In genomic region chr12:46492471-46493351, GRCh38 we compare ENCODE assay signal across 9 cellular contexts.
DNase-seq lines count a peak whose midpoint lies in the region; TF ChIP-seq lines count a peak whose summit lies in the region.
"Had no signal": no experiment of that assay in that cellular context is flagged by ENCODE, and none has a peak within 500 bp of the region (broad histone marks: within the 10 kb centered on the region; RNA-seq: fewer than 3 reads in every experiment).

No MANE protein-coding gene starts in this region.

- H3K9me3 Mint-ChIP-seq in HFFc6, result no peaks in the 10 kb centered on the region
- H3K9me3 Mint-ChIP-seq: activated T-helper 2 cell treated with anti-CD3 and anti-CD28 coated beads, Interferon-gamma antibody, Interleukin-2, Interleukin-4, amounts not matched to agents 10 μg/mL and 5 μg/mL and 100 μg/mL, durations not matched to agents 14 hours and 24 hours and 36 hours had no signal

- TF ChIP-seq EP300 in stomach (IDR thresholded peaks at IDR 0.05), result no peak

- WGBS in stomach, 5 donors, result 49 to 59% (median 55%) methylated on average over 10 of the region's 10 CpGs

- H3K4me3 ChIP-seq in stomach, result no peak overlapping the region

- H3K27ac ChIP-seq in VCaP, result peak overlapping the region; percentile 64
- peak overlapping the region in 4 of 5 donors; percentile 1 to 62 (median 54) for H3K27ac ChIP-seq in stomach

- H3K4me3 Mint-ChIP-seq in HFFc6, result peak overlapping the region; percentile 83

- peaks cover 2% of the 10 kb centered on the region; the same call in 1 of the 2 replicates for H3K27me3 Mint-ChIP-seq in HFFc6 (ENCODE audit: insufficient read depth)

- intact Hi-C loops in stomach (cut with DNase I; ENCODE audit: low total_unique reads), result no loop called here

- H3K4me1 ChIP-seq in stomach, result peaks cover 18 to 58% (median 40%) of the 10 kb centered on the region in 4 donors

- peak overlapping the region; percentile 89 for H3K27ac Mint-ChIP-seq in HFFc6
- H3K27ac Mint-ChIP-seq: activated T-helper 2 cell treated with anti-CD3 and anti-CD28 coated beads, Interferon-gamma antibody, Interleukin-2, Interleukin-4, amounts not matched to agents 10 μg/mL and 5 μg/mL and 100 μg/mL, durations not matched to agents 14 hours and 24 hours and 36 hours had no signal

- H3K9me3 ChIP-seq in stomach, result no peaks in the 10 kb centered on the region

- peaks cover 55% of the 10 kb centered on the region for H3K4me1 Mint-ChIP-seq in HFFc6 (ENCODE audit: low read depth)

- H3K36me3 Mint-ChIP-seq in HFFc6 (ENCODE audit: low read depth), result peaks cover 28% of the 10 kb centered on the region

- TF ChIP-seq CTCF in HFFc6 (IDR thresholded peaks at IDR 0.05) (peak; percentile 11; the same call in 1 of the 2 replicates), VCaP (conservative IDR thresholded peaks at IDR 0.05) (no peak), stomach (IDR thresholded peaks at IDR 0.05) (no peak)

- H3K27me3 ChIP-seq in stomach, result no peaks in the 10 kb centered on the region

- DNase-seq in HFFc6, result peak; percentile 72
- peak; percentile 56 for DNase-seq in glomerular visceral epithelial cell (ENCODE audit: extremely low spot score)
- no peak for DNase-seq in stomach
- DNase-seq in foreskin melanocyte, result no peak
- no peak for DNase-seq in OCI-M1 (lab: John Stamatoyannopoulos, UW)
- DNase-seq in activated T-cell treated with anti-CD3 and anti-CD28 coated beads, Interleukin-2, amount 50 U/mL, for 1 hour, result no peak
- no peak for DNase-seq in NCI-H187 treated with DMSO at 0.1 percent for 48 hours (lab: John Stamatoyannopoulos, UW)

- no peaks in the 10 kb centered on the region for H3K36me3 ChIP-seq in stomach

- TF ChIP-seq POLR2A in stomach (IDR thresholded peaks at IDR 0.05), result no peak

Comparison
In these comparisons a context has a peak if more than half of its experiments do, and no peak if none do; other contexts are left out.
1. DNase-seq: peak in HFFc6 (single experiment) and glomerular visceral epithelial cell (single experiment); none in stomach (single experiment), foreskin melanocyte (single experiment), OCI-M1 (single experiment), activated T-cell treated with anti-CD3 and anti-CD28 coated beads, Interleukin-2, amount 50 U/mL, for 1 hour (single experiment) and NCI-H187 treated with DMSO at 0.1 percent for 48 hours (single experiment).